Comparison of ENCODE assay signal across 8 cellular contexts in the genomic region with DNA sequence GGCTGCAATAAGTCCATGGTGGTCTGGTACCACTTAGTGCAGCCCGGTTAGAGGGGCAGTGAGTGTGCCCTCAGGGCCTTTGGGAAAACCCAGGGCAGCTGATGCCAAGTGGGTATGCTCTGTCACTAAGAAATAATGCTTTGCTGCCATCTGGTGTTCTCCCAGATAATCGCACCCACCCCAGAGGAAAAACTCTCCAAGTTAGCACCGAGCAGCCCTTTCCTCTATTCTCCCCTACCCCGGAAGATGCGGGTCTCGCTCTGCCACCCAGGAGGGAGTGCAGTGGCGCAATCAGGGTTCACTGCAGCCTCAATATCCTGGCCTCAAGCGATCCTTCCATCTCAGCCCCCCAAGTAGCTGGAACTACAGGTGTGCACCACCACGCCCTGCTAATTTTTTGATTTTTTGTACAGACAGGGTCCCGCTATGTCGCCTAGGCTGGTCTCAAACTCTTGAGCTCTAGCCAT. TPM values are rescaled to one million over a fixed set of nuclear protein-coding genes. Genes with fewer than 3 reads are reported as not detected.
DNase-seq lines count a peak whose midpoint lies in the region; ATAC-seq and TF ChIP-seq lines count a peak whose summit lies in the region.

No MANE protein-coding gene starts in this region.

- intact Hi-C loops in CD14-positive monocyte (cut with micrococcal nuclease) (loop anchor here (1.0 to 5.0 kb wide), 3 partner anchors 175 to 315 kb away; no protein-coding TSS in a partner anchor), lower lobe of right lung (cut with DNase I) (no loop called here)

- no peak overlapping the region for H3K9ac ChIP-seq in H9 (ENCODE audit: extremely low read depth, insufficient read length, low read length)

- no peak overlapping the region for H4K91ac ChIP-seq in H9 (ENCODE audit: insufficient read length, low read depth, low read length)

- peak; percentile 89 for ATAC-seq in lower lobe of right lung
- ATAC-seq in HG03135 (IDR thresholded peaks at IDR 0.05; ENCODE audit: unreplicated experiment), result no peak

- H3K27me3 ChIP-seq in H9 (ENCODE audit: insufficient read depth, low read length) (no peaks in the 10 kb centered on the region), lower lobe of right lung (ENCODE audit: low read depth) (no peaks in the 10 kb centered on the region)

- H4K8ac ChIP-seq in H9 (replicated peaks; ENCODE audit: insufficient read length, low read depth, low read length), result no peak overlapping the region

- H3K4me3 Mint-ChIP-seq in CD14-positive monocyte (no peak overlapping the region), H9 (peak overlapping the region in 1 of 2 experiments; percentile 59; a peak in 1 of 5 replicates)

- no peak overlapping the region for H2BK5ac ChIP-seq in H9 (ENCODE audit: insufficient read length, low read length)

- H3K79me2 ChIP-seq in H9 (ENCODE audit: insufficient read depth, low read length), result no peaks in the 10 kb centered on the region

- peaks cover 14% of the 10 kb centered on the region in 2 donors for H3K36me3 Mint-ChIP-seq in CD14-positive monocyte
- peaks cover 6 to 15% (median 9%) of the 10 kb centered on the region in 3 experiments; a peak in 6 of 7 replicates for H3K36me3 Mint-ChIP-seq in H9 (ENCODE audit: insufficient read depth in 1 of 3, low read depth in 3 of 3)

- WGBS in H9 (ENCODE audit: extremely low coverage, insufficient read length, low lambda C conversion rate), result no CpG with 5 or more reads among the region's 11 CpGs

- H3K14ac ChIP-seq in H9 (ENCODE audit: insufficient read depth, low read length), result no peak overlapping the region

- H3K27me3 Mint-ChIP-seq in CD14-positive monocyte (ENCODE audit: low read depth in 3 of 3), result no peaks in the 10 kb centered on the region
- no peaks in the 10 kb centered on the region for H3K27me3 Mint-ChIP-seq in H9 (ENCODE audit: low read depth)

- no peak overlapping the region for H2BK20ac ChIP-seq in H9 (ENCODE audit: low read depth, low read length, poor library complexity, severe bottlenecking)

- no peak overlapping the region for H3T11ph ChIP-seq in H9 (ENCODE audit: low read length)

- peaks cover 5% of the 10 kb centered on the region for H3K36me3 ChIP-seq in lower lobe of right lung

- no peak overlapping the region for H3K4me3 ChIP-seq in lower lobe of right lung

- H2AFZ ChIP-seq in H9 (ENCODE audit: low read length), result no peak overlapping the region

- no peak overlapping the region for H2BK120ac ChIP-seq in H9 (ENCODE audit: low read depth, low read length, poor library complexity, severe bottlenecking)

- H3K27ac Mint-ChIP-seq in CD14-positive monocyte (peak overlapping the region in 1 of 7 donors; percentile 36), H9 (no peak overlapping the region)

- DNase-seq in CD14-positive monocyte (ENCODE audit: low spot score), result no peak
- peak; percentile 83 for DNase-seq in H9
- DNase-seq in NCI-H526 treated with DMSO at 0.1 percent for 48 hours (lab: John Stamatoyannopoulos, UW), result peak; percentile 52
- DNase-seq in activated CD4-positive, alpha-beta T cell treated with anti-CD3 and anti-CD28 coated beads, Interleukin-2, amount 50 U/mL, for 24 hours (ENCODE audit: low read depth in 1 of 2, low spot score in 1 of 2), result peak; percentile 46 to 62
- DNase-seq in dermis microvascular lymphatic vessel endothelial cell (ENCODE audit: low read depth in 2 of 2), result peak; percentile 31 to 63
- no peak for DNase-seq in lower lobe of right lung
- peak; percentile 53 for DNase-seq in stimulated activated CD8-positive, alpha-beta memory T cell treated with anti-CD3 and anti-CD28 coated beads, Interleukin-15, amount 100 ng/mL, for 1 hour (ENCODE audit: low read depth)

- H3K4me1 ChIP-seq in H9 (ENCODE audit: insufficient read depth, low read length) (no peaks in the 10 kb centered on the region), lower lobe of right lung (peaks cover 43% of the 10 kb centered on the region)

- TF ChIP-seq CTCF in CD14-positive monocyte (IDR thresholded peaks at IDR 0.05) (peak; percentile 89), H9 (conservative IDR thresholded peaks at IDR 0.05) (peak; percentile 90), lower lobe of right lung (IDR thresholded peaks at IDR 0.05) (peak; percentile 88)

- H3K4me1 Mint-ChIP-seq in CD14-positive monocyte (peaks cover 40% of the 10 kb centered on the region), H9 (peaks cover 3 to 4% of the 10 kb centered on the region in 2 experiments; a peak in 3 of 4 replicates)

- H3K4me2 ChIP-seq in H9 (ENCODE audit: insufficient read depth, insufficient read length, low read length), result no peak overlapping the region

- H3K23ac ChIP-seq in H9 (ENCODE audit: insufficient read length, low read depth, low read length), result no peak overlapping the region

- H3K4ac ChIP-seq in H9 (ENCODE audit: low read depth, low read length), result no peak overlapping the region

- H2BK15ac ChIP-seq in H9 (ENCODE audit: low read depth, low read length), result no peak overlapping the region

- H4K20me1 ChIP-seq in H9 (ENCODE audit: control insufficient read depth, insufficient read depth, insufficient read length), result no peaks in the 10 kb centered on the region

- H4K5ac ChIP-seq in H9 (ENCODE audit: insufficient read length, low read depth, low read length), result no peak overlapping the region

- no peak overlapping the region for H3K18ac ChIP-seq in H9 (ENCODE audit: insufficient read length, low read depth, low read length)

- H2BK12ac ChIP-seq in H9 (ENCODE audit: insufficient read length, low read depth, low read length), result no peak overlapping the region

- H3K79me1 ChIP-seq in H9 (ENCODE audit: insufficient read depth, low read depth, low read length, poor library complexity, severe bottlenecking), result no peaks in the 10 kb centered on the region

- H3K56ac ChIP-seq in H9 (ENCODE audit: insufficient read length, low read depth, low read length), result no peak overlapping the region

- no peaks in the 10 kb centered on the region for H3K9me3 ChIP-seq in H9 (ENCODE audit: control insufficient read depth, low read depth, low read length)
- H3K9me3 ChIP-seq in lower lobe of right lung, result no peaks in the 10 kb centered on the region

- H3K23me2 ChIP-seq in H9 (ENCODE audit: insufficient read length, low read depth, low read length, poor library complexity, severe bottlenecking), result no peaks in the 10 kb centered on the region

- no peak overlapping the region for H3K27ac ChIP-seq in H9 (ENCODE audit: insufficient read length, low read depth, low read length)
- no peak overlapping the region for H3K27ac ChIP-seq in lower lobe of right lung

- no peak overlapping the region for H2AK5ac ChIP-seq in H9 (ENCODE audit: insufficient read length, low read length)

- H3K9me3 Mint-ChIP-seq in CD14-positive monocyte, result peaks cover 0 to 2% (median 0%) of the 10 kb centered on the region in 7 donors
- H3K9me3 Mint-ChIP-seq in H9, result no peaks in the 10 kb centered on the region

RNA-seq across cellular contexts. Expression of a gene that starts 21.3 kb away (rescaled TPM):
- polyA plus RNA-seq in CD14-positive monocyte, result 1 to 10 TPM in 1 of 2 donors, under 1 TPM in 1; 0.59 to 2.1 TPM
- total RNA-seq in H9 (2021), result 3.5 and 4.6 TPM in 2 replicates
- total RNA-seq in dermis microvascular lymphatic vessel endothelial cell, result 7.4 and 10.9 TPM in 2 replicates
- total RNA-seq in lower lobe of right lung, result 56.8 TPM

RNA-seq across cellular contexts. Expression of a gene that starts 26.0 kb away (rescaled TPM):
- polyA plus RNA-seq in CD14-positive monocyte, result 100 to 1,000 TPM; 261 to 265 TPM
- total RNA-seq in H9 (2021) (74.4 and 80.1 TPM in 2 replicates), dermis microvascular lymphatic vessel endothelial cell (29.2 and 44.4 TPM in 2 replicates), lower lobe of right lung (56.3 TPM)

RNA-seq across cellular contexts. Expression of a gene that starts 28.2 kb away (rescaled TPM):
- polyA plus RNA-seq in CD14-positive monocyte, result 100 to 1,000 TPM; 115 TPM
- 52.8 and 58.8 TPM in 2 replicates for total RNA-seq in H9 (2021)
- total RNA-seq in dermis microvascular lymphatic vessel endothelial cell, result 33.4 and 47.5 TPM in 2 replicates
- 157 TPM for total RNA-seq in lower lobe of right lung

Comparison
In these comparisons a context has a peak if more than half of its experiments do, and no peak if none do; other contexts are left out.
1. DNase-seq: peak in H9 (single experiment), NCI-H526 treated with DMSO at 0.1 percent for 48 hours (single experiment), activated CD4-positive, alpha-beta T cell treated with anti-CD3 and anti-CD28 coated beads, Interleukin-2, amount 50 U/mL, for 24 hours (2 of 2), dermis microvascular lymphatic vessel endothelial cell (2 of 2) and stimulated activated CD8-positive, alpha-beta memory T cell treated with anti-CD3 and anti-CD28 coated beads, Interleukin-15, amount 100 ng/mL, for 1 hour (single experiment); none in CD14-positive monocyte (single experiment) and lower lobe of right lung (single experiment).
2. Peak in every context shown above with its lines, with median percentiles within 50 percentile points of each other: CTCF ChIP-seq.